Comparison of ENCODE assay signal across 2 cellular contexts in genomic region chr2:187815113-187815512, GRCh38.
TF ChIP-seq lines count a peak whose summit lies in the region.

No MANE protein-coding gene starts in this region.

TF ChIP-seq in A549, 52 proteins besides CTCF, POLR2A, EP300 and RAD21 (continued from another document):
- TF ChIP-seq REST (IDR thresholded peaks at IDR 0.05): no peak

TF ChIP-seq in GM23338, 12 proteins besides CTCF, POLR2A, EP300 and RAD21 (continued from another document):
- TF ChIP-seq NANOG (IDR thresholded peaks at IDR 0.05; ENCODE audit: borderline replicate concordance): no peak
- TF ChIP-seq JUNB (IDR thresholded peaks at IDR 0.05; ENCODE audit: unreplicated experiment): no peak
- TF ChIP-seq POLR2AphosphoS5 (IDR thresholded peaks at IDR 0.05; ENCODE audit: low read depth): no peak
- TF ChIP-seq ETS1 (IDR thresholded peaks at IDR 0.05): no peak
- TF ChIP-seq STAT1 (IDR thresholded peaks at IDR 0.05; ENCODE audit: unreplicated experiment): no peak
- no peak for TF ChIP-seq EZH2 (IDR thresholded peaks at IDR 0.05; ENCODE audit: low read depth, unreplicated experiment)
- no peak for TF ChIP-seq CREB1 (CRISPR knock-in tag; IDR thresholded peaks at IDR 0.05; ENCODE audit: low read depth)
- no peak for TF ChIP-seq ZNF331 (CRISPR knock-in tag; IDR thresholded peaks at IDR 0.05; ENCODE audit: low read depth)
- no peak for TF ChIP-seq ZNF114 (CRISPR knock-in tag; IDR thresholded peaks at IDR 0.05)
- no peak for TF ChIP-seq EZH2phosphoT487 (IDR thresholded peaks at IDR 0.05; ENCODE audit: unreplicated experiment)
- TF ChIP-seq ZNF462 (CRISPR knock-in tag; IDR thresholded peaks at IDR 0.05): no peak
TF ChIP-seq in GM23338: peak in this region for 0.
